In genomic region chr12:96457191-96457930, GRCh38 we compare ENCODE assay signal across 16 cellular contexts. TPM values are rescaled to one million over a fixed set of nuclear protein-coding genes. Genes with fewer than 3 reads are reported as not detected.
A peak's percentile ranks its signal among the peaks of the same experiment; 100 is the strongest.
DNase-seq lines count a peak whose midpoint lies in the region; ATAC-seq and TF ChIP-seq lines count a peak whose summit lies in the region.
"Had no signal": no experiment of that assay in that cellular context is flagged by ENCODE, and none has a peak within 500 bp of the region (broad histone marks: within the 10 kb centered on the region; RNA-seq: fewer than 3 reads in every experiment).

No MANE protein-coding gene starts in this region.

- no peaks in the 10 kb centered on the region for H3K9me3 ChIP-seq in mammary epithelial cell (replicated peaks; ENCODE audit: insufficient read depth, low read length)
- H3K9me3 ChIP-seq: A549, MG63, mucosa of descending colon, SK-N-SH had no signal

- intact Hi-C loops in mammary epithelial cell (cut with micrococcal nuclease), result no loop called here

- H3K27me3 Mint-ChIP-seq in stimulated activated naive B cell treated with anti-CD40 and anti-IgM and Interleukin-4, amounts not matched to agents 10 μg/mL and 1 μg/mL and 100 μg/mL, for 72 hours, result no peaks in the 10 kb centered on the region
- H3K27me3 Mint-ChIP-seq: activated B cell treated with CpG ODN at 0.5 μM for 24 hours had no signal

- DNase-seq in NCI-H2107 treated with DMSO at 0.1 percent for 48 hours (lab: John Stamatoyannopoulos, UW; ENCODE audit: unreplicated experiment) (peak; percentile 22), NCI-H2107 (lab: John Stamatoyannopoulos, UW) (no peak), NCI-H2029 treated with DMSO at 0.1 percent for 48 hours (lab: John Stamatoyannopoulos, UW) (peak; percentile 48), mammary epithelial cell (peak; percentile 78), mesenteric fat pad (ENCODE audit: low spot score) (no peak)
- no peak for DNase-seq in stimulated activated naive B cell treated with anti-CD40 and anti-IgM and Interleukin-4, amounts not matched to agents 10 μg/mL and 1 μg/mL and 100 μg/mL, for 72 hours
- no peak for DNase-seq in activated naive CD4-positive, alpha-beta T cell treated with anti-CD3 and anti-CD28 coated beads, Interleukin-2, amount 50 U/mL, for 72 hours (ENCODE audit: low spot score in 2 of 2)
- DNase-seq: activated B cell treated with CpG ODN at 0.5 μM for 24 hours; activated CD8-positive, alpha-beta memory T cell treated with anti-CD3 and anti-CD28 coated beads, Interleukin-2, amount 50 U/mL, for 48 hours; activated naive CD8-positive, alpha-beta T cell treated with anti-CD3 and anti-CD28 coated beads, Interleukin-2, amount 10 ng/mL, durations not matched to agents 7 days and 5 days; MG63; mucosa of descending colon; NCI-H748 treated with DMSO at 0.1 percent for 48 hours; SK-N-SH had no signal

- WGBS in mammary epithelial cell (ENCODE audit: low coverage, missing lambda C conversion rate), result 100% methylated on average over 4 of the region's 4 CpGs

- no peak overlapping the region for H3K4me3 Mint-ChIP-seq in stimulated activated naive B cell treated with anti-CD40 and anti-IgM and Interleukin-4, amounts not matched to agents 10 μg/mL and 1 μg/mL and 100 μg/mL, for 72 hours
- H3K4me3 Mint-ChIP-seq: activated naive CD8-positive, alpha-beta T cell treated with anti-CD3 and anti-CD28 coated beads, Interleukin-2, amount 10 ng/mL, durations not matched to agents 7 days and 5 days had no signal

- peaks cover 24 to 48% of the 10 kb centered on the region in 2 donors for H3K4me1 Mint-ChIP-seq in stimulated activated naive B cell treated with anti-CD40 and anti-IgM and Interleukin-4, amounts not matched to agents 10 μg/mL and 1 μg/mL and 100 μg/mL, for 72 hours

- peaks cover 27% of the 10 kb centered on the region for H3K4me1 ChIP-seq in mammary epithelial cell (ENCODE audit: insufficient read depth, low read length)
- H3K4me1 ChIP-seq: A549 had no signal

- CTCF ChIA-PET in mammary epithelial cell (lab: Charles Lee; ENCODE audit: low non-redundant PET), result no interaction called here

- peaks cover 3% of the 10 kb centered on the region in 2 donors for H3K36me3 Mint-ChIP-seq in stimulated activated naive B cell treated with anti-CD40 and anti-IgM and Interleukin-4, amounts not matched to agents 10 μg/mL and 1 μg/mL and 100 μg/mL, for 72 hours
- H3K36me3 Mint-ChIP-seq in activated naive CD4-positive, alpha-beta T cell treated with anti-CD3 and anti-CD28 coated beads, Interleukin-2, amount 50 U/mL, for 72 hours, result no peaks in the 10 kb centered on the region

- no TSS peak for BruUV-seq in mammary epithelial cell (replicated peaks; lab: Mats Ljungman, UMichigan)

- in situ Hi-C loops in mammary epithelial cell (cut with MboI; ENCODE audit: low sequenced_read_pairs in 2 of 2), result no loop called here

- no peak for ATAC-seq in stimulated activated naive B cell treated with anti-CD40 and anti-IgM and Interleukin-4, amounts not matched to agents 10 μg/mL and 1 μg/mL and 100 μg/mL, for 72 hours (replicated peaks)
- ATAC-seq in activated naive CD4-positive, alpha-beta T cell treated with anti-CD3 and anti-CD28 coated beads, Interleukin-2, amount 50 U/mL, for 72 hours, result no peak
- ATAC-seq in HG02973 (IDR thresholded peaks at IDR 0.05; ENCODE audit: unreplicated experiment), result no peak
- ATAC-seq: A549 had no signal

- TF ChIP-seq CTCF in mammary epithelial cell (conservative IDR thresholded peaks at IDR 0.05 in 1 of 2, IDR thresholded peaks at IDR 0.05 in 1 of 2; ENCODE audit: extremely low read depth in 1 of 2, insufficient read depth in 1 of 2, low read depth in 1 of 2, low read length in 2 of 2), result no peak

- no peaks in the 10 kb centered on the region for H3K79me2 ChIP-seq in mammary epithelial cell (ENCODE audit: insufficient read depth, low read length)

- no peak overlapping the region for H3K4me3 ChIP-seq in mammary epithelial cell (replicated peaks in 1 of 3; ENCODE audit: insufficient read depth in 1 of 3, low read depth in 2 of 3, low read length in 3 of 3)
- H3K4me3 ChIP-seq: A549, MG63, mucosa of descending colon had no signal

- H4K20me1 ChIP-seq in mammary epithelial cell (ENCODE audit: insufficient read depth, low read length), result no peaks in the 10 kb centered on the region

- no peaks in the 10 kb centered on the region for H3K36me3 ChIP-seq in mammary epithelial cell (ENCODE audit: insufficient read depth, low read length)
- H3K36me3 ChIP-seq: MG63 had no signal

- peaks cover 0 to 5% of the 10 kb centered on the region in 2 donors for H3K9me3 Mint-ChIP-seq in stimulated activated naive B cell treated with anti-CD40 and anti-IgM and Interleukin-4, amounts not matched to agents 10 μg/mL and 1 μg/mL and 100 μg/mL, for 72 hours
- H3K9me3 Mint-ChIP-seq in activated naive CD4-positive, alpha-beta T cell treated with anti-CD3 and anti-CD28 coated beads, Interleukin-2, amount 50 U/mL, for 72 hours, result no peaks in the 10 kb centered on the region
- H3K9me3 Mint-ChIP-seq: activated B cell treated with CpG ODN at 0.5 μM for 24 hours had no signal

- no peaks in the 10 kb centered on the region for H3K27me3 ChIP-seq in mammary epithelial cell (ENCODE audit: insufficient read depth, low read length)
- H3K27me3 ChIP-seq: MG63 had no signal

- H3K9ac ChIP-seq in mammary epithelial cell (ENCODE audit: insufficient read depth, low read length), result no peak overlapping the region
- H3K9ac ChIP-seq: SK-N-SH had no signal

- no peak overlapping the region for H2AFZ ChIP-seq in mammary epithelial cell (ENCODE audit: low read depth, low read length)

- peak overlapping the region; percentile 43 for H3K27ac ChIP-seq in mammary epithelial cell (ENCODE audit: insufficient read depth, low read depth, low read length)
- H3K27ac ChIP-seq: A549 had no signal

- H3K27ac Mint-ChIP-seq in stimulated activated naive B cell treated with anti-CD40 and anti-IgM and Interleukin-4, amounts not matched to agents 10 μg/mL and 1 μg/mL and 100 μg/mL, for 72 hours, result peak overlapping the region; percentile 85
- no peak overlapping the region for H3K27ac Mint-ChIP-seq in activated naive CD4-positive, alpha-beta T cell treated with anti-CD3 and anti-CD28 coated beads, Interleukin-2, amount 50 U/mL, for 72 hours
- H3K27ac Mint-ChIP-seq: activated naive CD8-positive, alpha-beta T cell treated with anti-CD3 and anti-CD28 coated beads, Interleukin-2, amount 10 ng/mL, durations not matched to agents 7 days and 5 days had no signal

- dilution Hi-C loops in mammary epithelial cell (cut with HindIII; ENCODE audit: low sequenced_read_pairs), result no loop called here

- no peak overlapping the region for H3K4me2 ChIP-seq in mammary epithelial cell (ENCODE audit: insufficient read depth, low read depth, low read length)
- H3K4me2 ChIP-seq: A549, SK-N-SH had no signal

RNA-seq across cellular contexts. Expression of gene CFAP54, which starts 32.0 kb away (rescaled TPM):
- total RNA-seq in mammary epithelial cell, result 1 to 10 TPM; 1.5 to 1.6 TPM
- 0.29 TPM for polyA plus RNA-seq in mammary epithelial cell
- polyA minus RNA-seq in mammary epithelial cell, result 0.47 TPM
- under 1 TPM; 0.30 to 0.31 TPM for total RNA-seq in activated naive CD4-positive, alpha-beta T cell treated with anti-CD3 and anti-CD28 coated beads, Interleukin-2, amount 50 U/mL, for 72 hours
- 0.71 TPM for total RNA-seq in mesenteric fat pad

RNA-seq across cellular contexts. Expression of gene CDK17, which starts 57.1 kb away (rescaled TPM):
- 10 to 100 TPM; 42.5 to 64.2 TPM for total RNA-seq in mammary epithelial cell
- polyA plus RNA-seq in mammary epithelial cell, result 10.7 TPM
- 112 TPM for polyA minus RNA-seq in mammary epithelial cell
- total RNA-seq in activated naive CD4-positive, alpha-beta T cell treated with anti-CD3 and anti-CD28 coated beads, Interleukin-2, amount 50 U/mL, for 72 hours, result 10 to 100 TPM; 43.5 to 51.0 TPM
- 46.2 TPM for total RNA-seq in mesenteric fat pad

Comparison
In these comparisons a context has a peak if more than half of its experiments do, and no peak if none do; other contexts are left out.
1. DNase-seq: peak in NCI-H2107 treated with DMSO at 0.1 percent for 48 hours (single experiment), NCI-H2029 treated with DMSO at 0.1 percent for 48 hours (single experiment) and mammary epithelial cell (single experiment); none in NCI-H2107 (single experiment), stimulated activated naive B cell treated with anti-CD40 and anti-IgM and Interleukin-4, amounts not matched to agents 10 μg/mL and 1 μg/mL and 100 μg/mL, for 72 hours (single experiment), activated naive CD4-positive, alpha-beta T cell treated with anti-CD3 and anti-CD28 coated beads, Interleukin-2, amount 50 U/mL, for 72 hours (0 of 2) and mesenteric fat pad (single experiment).